In genomic region chr2:105765415-105766299, GRCh38 we compare ENCODE assay signal across 15 cellular contexts.
DNase-seq lines count a peak whose midpoint lies in the region; ATAC-seq and TF ChIP-seq lines count a peak whose summit lies in the region.
"Had no signal": no experiment of that assay in that cellular context is flagged by ENCODE, and none has a peak within 500 bp of the region (broad histone marks: within the 10 kb centered on the region; RNA-seq: fewer than 3 reads in every experiment).

No MANE protein-coding gene starts in this region.

- in situ Hi-C loops in brain microvascular endothelial cell (cut with HindIII; ENCODE audit: low pct_ligation_motif_present, low sequenced_read_pairs): no loop called here

- ATAC-seq in GM18519 (IDR thresholded peaks at IDR 0.05; ENCODE audit: low FRiP score, unreplicated experiment): no peak
- ATAC-seq: heart right ventricle, left ventricle myocardium superior had no signal

- no peaks in the 10 kb centered on the region for H3K9me3 Mint-ChIP-seq in activated naive CD4-positive, alpha-beta T cell treated with anti-CD3 and anti-CD28 coated beads, Interleukin-2, amount 50 U/mL, for 24 hours
- no peaks in the 10 kb centered on the region for H3K9me3 Mint-ChIP-seq in stimulated activated naive CD8-positive, alpha-beta T cell treated with anti-CD3 and anti-CD28 coated beads, Interleukin-15, Interleukin-2, amounts not matched to agents 100 ng/mL and 50 ng/mL, for 24 hours

- H3K4me3 ChIP-seq in brain microvascular endothelial cell (ENCODE audit: low read depth, low read length): no peak overlapping the region
- H3K4me3 ChIP-seq: heart right ventricle, uterus had no signal

- H3K36me3 ChIP-seq in brain microvascular endothelial cell (replicated peaks): no peaks in the 10 kb centered on the region
- H3K36me3 ChIP-seq: uterus had no signal

- peak overlapping the region; percentile 52 for H3K4me3 Mint-ChIP-seq in activated naive CD4-positive, alpha-beta T cell treated with anti-CD3 and anti-CD28 coated beads, Interleukin-2, amount 50 U/mL, for 24 hours
- H3K4me3 Mint-ChIP-seq in stimulated activated naive CD8-positive, alpha-beta T cell treated with anti-CD3 and anti-CD28 coated beads, Interleukin-15, Interleukin-2, amounts not matched to agents 100 ng/mL and 50 ng/mL, for 24 hours: peak overlapping the region; percentile 47
- H3K4me3 Mint-ChIP-seq: brain had no signal

- H3K4me1 Mint-ChIP-seq in activated naive CD4-positive, alpha-beta T cell treated with anti-CD3 and anti-CD28 coated beads, Interleukin-2, amount 50 U/mL, for 24 hours: peaks cover 93% of the 10 kb centered on the region
- H3K4me1 Mint-ChIP-seq in stimulated activated naive CD8-positive, alpha-beta T cell treated with anti-CD3 and anti-CD28 coated beads, Interleukin-15, Interleukin-2, amounts not matched to agents 100 ng/mL and 50 ng/mL, for 24 hours (ENCODE audit: low read depth): peaks cover 97% of the 10 kb centered on the region

- H3K27me3 Mint-ChIP-seq in activated naive CD4-positive, alpha-beta T cell treated with anti-CD3 and anti-CD28 coated beads, Interleukin-2, amount 50 U/mL, for 24 hours: no peaks in the 10 kb centered on the region
- no peaks in the 10 kb centered on the region for H3K27me3 Mint-ChIP-seq in stimulated activated naive CD8-positive, alpha-beta T cell treated with anti-CD3 and anti-CD28 coated beads, Interleukin-15, Interleukin-2, amounts not matched to agents 100 ng/mL and 50 ng/mL, for 24 hours
- H3K27me3 Mint-ChIP-seq: brain had no signal

- DNase-seq in activated effector memory CD4-positive, alpha-beta T cell treated with anti-CD3 and anti-CD28 coated beads, Interleukin-2, amount 50 U/mL, for 16 hours: peak; percentile 68
- no peak for DNase-seq in activated effector memory CD4-positive, alpha-beta T cell treated with Interleukin-2 at 50 U/mL for 16 hours
- DNase-seq in kidney tubule cell (ENCODE audit: low spot score): peak; percentile 33
- DNase-seq in stimulated activated CD4-positive, alpha-beta T cell treated with anti-CD3 and anti-CD28 coated beads, Interleukin-1b, Interleukin-23, amount 100 ng/mL, for 48 hours: no peak
- no peak for DNase-seq in brain microvascular endothelial cell
- DNase-seq: heart right ventricle, KBM-7, left ventricle myocardium superior, NCI-H510A treated with DMSO at 0.1 percent for 48 hours, T1000, uterus had no signal

- H3K27ac Mint-ChIP-seq in activated naive CD4-positive, alpha-beta T cell treated with anti-CD3 and anti-CD28 coated beads, Interleukin-2, amount 50 U/mL, for 24 hours: peak overlapping the region; percentile 96
- H3K27ac Mint-ChIP-seq in stimulated activated naive CD8-positive, alpha-beta T cell treated with anti-CD3 and anti-CD28 coated beads, Interleukin-15, Interleukin-2, amounts not matched to agents 100 ng/mL and 50 ng/mL, for 24 hours: peak overlapping the region; percentile 84
- H3K27ac Mint-ChIP-seq: brain had no signal

- H3K27ac ChIP-seq in brain microvascular endothelial cell: no peak overlapping the region
- H3K27ac ChIP-seq: heart right ventricle, uterus had no signal

- H3K27me3 ChIP-seq in brain microvascular endothelial cell (replicated peaks): no peaks in the 10 kb centered on the region
- H3K27me3 ChIP-seq: heart right ventricle, uterus had no signal

- no peak for TF ChIP-seq CTCF in brain microvascular endothelial cell (IDR thresholded peaks at IDR 0.05; ENCODE audit: low read depth, low read length, missing control alignments)

- H3K36me3 Mint-ChIP-seq in activated naive CD4-positive, alpha-beta T cell treated with anti-CD3 and anti-CD28 coated beads, Interleukin-2, amount 50 U/mL, for 24 hours: peaks cover 20% of the 10 kb centered on the region
- peaks cover 42% of the 10 kb centered on the region for H3K36me3 Mint-ChIP-seq in stimulated activated naive CD8-positive, alpha-beta T cell treated with anti-CD3 and anti-CD28 coated beads, Interleukin-15, Interleukin-2, amounts not matched to agents 100 ng/mL and 50 ng/mL, for 24 hours (ENCODE audit: low read depth)

Comparison
In these comparisons a context has a peak if more than half of its experiments do, and no peak if none do; other contexts are left out.
1. DNase-seq: peak in activated effector memory CD4-positive, alpha-beta T cell treated with anti-CD3 and anti-CD28 coated beads, Interleukin-2, amount 50 U/mL, for 16 hours (single experiment) and kidney tubule cell (single experiment); none in activated effector memory CD4-positive, alpha-beta T cell treated with Interleukin-2 at 50 U/mL for 16 hours (single experiment), stimulated activated CD4-positive, alpha-beta T cell treated with anti-CD3 and anti-CD28 coated beads, Interleukin-1b, Interleukin-23, amount 100 ng/mL, for 48 hours (single experiment) and brain microvascular endothelial cell (single experiment).